8 cellular contexts compared by ENCODE assay signal in genomic region chr12:3752741-3753486, GRCh38. TPM values are rescaled to one million over a fixed set of nuclear protein-coding genes. Genes with fewer than 3 reads are reported as not detected.
DNase-seq lines count a peak whose midpoint lies in the region; ATAC-seq and TF ChIP-seq lines count a peak whose summit lies in the region.

TSS of gene CRACR2A (minus strand) at chr12:3753109. CDS start at chr12:3696999, 56,110 bp downstream.

- peaks cover 0 to 1% of the 10 kb centered on the region in 2 donors for H3K4me1 ChIP-seq in esophagus (ENCODE audit: control insufficient read depth in 2 of 2, insufficient read depth in 2 of 2, low read length in 1 of 2)
- H3K4me1 ChIP-seq in stomach = peaks cover 5 to 46% (median 41%) of the 10 kb centered on the region in 4 donors

- peak; percentile 58 to 61 (median 60) for TF ChIP-seq CTCF in nephron (IDR thresholded peaks at IDR 0.05; ENCODE audit: unreplicated experiment in 3 of 3)
- peak in 4 of 7 experiments; percentile 29 to 79 (median 66) for TF ChIP-seq CTCF in stomach (IDR thresholded peaks at IDR 0.05)

- no peaks in the 10 kb centered on the region for H3K36me3 Mint-ChIP-seq in nephron (ENCODE audit: low read depth)

- peak within 1 kb of the TSS in 2 of 3 experiments; percentile 50 to 72 for H3K27ac Mint-ChIP-seq in nephron

- no peak for TF ChIP-seq EP300 in stomach (IDR thresholded peaks at IDR 0.05)

- H3K4me1 Mint-ChIP-seq in nephron = peaks cover 16% of the 10 kb centered on the region

- ATAC-seq in HG02852 (IDR thresholded peaks at IDR 0.05; ENCODE audit: unreplicated experiment) = peak; percentile 85

- no peaks in the 10 kb centered on the region for H3K9me3 Mint-ChIP-seq in nephron

- DNase-seq in NCI-H524 (lab: John Stamatoyannopoulos, UW) (peak; percentile 48 to 71), NCI-H524 treated with DMSO at 0.1 percent for 48 hours (lab: John Stamatoyannopoulos, UW) (no peak), NCI-H460 (ENCODE audit: extremely low read depth, low read depth) (peak; percentile 38), stomach (peak; percentile 68)
- DNase-seq in activated CD8-positive, alpha-beta memory T cell treated with anti-CD3 and anti-CD28 coated beads for 24 hours = peak; percentile 95

- H3K4me3 Mint-ChIP-seq in nephron = peak within 1 kb of the TSS; percentile 61 to 84 (median 80)

- peak within 1 kb of the TSS; percentile 38 to 48 for H3K4me3 ChIP-seq in esophagus (ENCODE audit: low read depth in 1 of 2, low read length in 2 of 2)
- H3K4me3 ChIP-seq in stomach = peak within 1 kb of the TSS; percentile 48 to 57 (median 53)

- H3K27ac ChIP-seq in esophagus (ENCODE audit: low read depth in 2 of 2, low read length in 1 of 2) (peak within 1 kb of the TSS; percentile 50 to 80), stomach (peak within 1 kb of the TSS; percentile 73 to 81 (median 80))

- peaks cover 26% of the 10 kb centered on the region for H3K27me3 Mint-ChIP-seq in nephron (ENCODE audit: low read depth)

- 3 to 9% methylated on average over 57 to 62 of the region's 62 CpGs for WGBS in esophagus, 2 donors
- WGBS in stomach, 5 donors = 4 to 32% (median 7%) methylated on average over 12 to 62 of the region's 62 CpGs

- H3K27me3 ChIP-seq in esophagus (ENCODE audit: control insufficient read depth in 1 of 2, insufficient read depth in 2 of 2, low read length in 2 of 2) (no peaks in the 10 kb centered on the region), stomach (peaks cover 0 to 19% (median 0%) of the 10 kb centered on the region in 3 donors)

- no peak for TF ChIP-seq POLR2A in stomach (IDR thresholded peaks at IDR 0.05)

- H3K9me3 ChIP-seq in esophagus (ENCODE audit: control insufficient read depth in 2 of 2, insufficient read depth in 1 of 2, low read depth in 1 of 2, low read length in 1 of 2) (no peaks in the 10 kb centered on the region), stomach (no peaks in the 10 kb centered on the region)

- H3K36me3 ChIP-seq in esophagus (ENCODE audit: control insufficient read depth in 2 of 2, insufficient read depth in 2 of 2, low read length in 1 of 2) (no peaks in the 10 kb centered on the region), stomach (no peaks in the 10 kb centered on the region)

- intact Hi-C loops in stomach (cut with DNase I; ENCODE audit: low total_unique reads) = no loop called here

RNA-seq across cellular contexts. Expression of gene CRACR2A, which starts in this region (rescaled TPM):
- 4.2 and 4.9 TPM in 2 replicates for total RNA-seq in NCI-H460 (2014; rRNA removed; shearing (Covaris generic))
- 4.0 and 5.2 TPM in 2 replicates for polyA plus RNA-seq in NCI-H460 (2014; cell fraction: nucleus; rRNA removed)
- polyA plus RNA-seq in esophagus (under 1 TPM; 0.38 to 0.57 TPM), stomach (1 to 10 TPM in 1 of 3 donors, under 1 TPM in 2; 0.15 to 1.4 (median 0.75) TPM)
- total RNA-seq in stomach = 10 to 100 TPM in 1 of 5 donors, 1 to 10 TPM in 4; 1.8 to 66.6 (median 5.7) TPM
